In the genomic region with DNA sequence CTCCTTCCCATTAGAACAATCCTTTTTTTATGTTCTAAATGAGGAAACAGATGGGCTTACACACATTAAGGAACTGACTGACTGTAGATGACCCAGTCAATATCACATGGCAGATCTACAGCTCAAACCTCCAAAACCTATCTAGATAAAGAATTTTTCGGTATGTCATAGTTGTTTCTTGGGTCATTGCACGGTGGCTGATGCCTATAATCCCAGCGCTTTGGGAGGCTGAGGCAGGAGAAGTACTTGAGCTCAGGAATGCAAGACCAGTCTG, we compare ENCODE assay signal across 1 cellular context.
TF ChIP-seq lines count a peak whose summit lies in the region.

No MANE protein-coding gene starts in this region.

TF ChIP-seq in GM12878, 131 proteins besides CTCF, POLR2A, EP300 and RAD21:
- TF ChIP-seq EZH2 (IDR thresholded peaks at IDR 0.05; ENCODE audit: borderline replicate concordance, control insufficient read depth, low read depth, low read length) (no peak), IKZF2 (IDR thresholded peaks at IDR 0.05) (no peak), NFXL1 (IDR thresholded peaks at IDR 0.05; ENCODE audit: borderline replicate concordance) (no peak), SIX5 (IDR thresholded peaks at IDR 0.05; ENCODE audit: low read depth, low read length, severe bottlenecking) (no peak), ZNF217 (IDR thresholded peaks at IDR 0.05) (no peak), CBX3 (IDR thresholded peaks at IDR 0.05; ENCODE audit: borderline replicate concordance, low read depth) (no peak), E4F1 (IDR thresholded peaks at IDR 0.05; ENCODE audit: borderline replicate concordance, partially characterized antibody) (no peak), YBX1 (IDR thresholded peaks at IDR 0.05) (no peak)
- TF ChIP-seq, protein P1, sequence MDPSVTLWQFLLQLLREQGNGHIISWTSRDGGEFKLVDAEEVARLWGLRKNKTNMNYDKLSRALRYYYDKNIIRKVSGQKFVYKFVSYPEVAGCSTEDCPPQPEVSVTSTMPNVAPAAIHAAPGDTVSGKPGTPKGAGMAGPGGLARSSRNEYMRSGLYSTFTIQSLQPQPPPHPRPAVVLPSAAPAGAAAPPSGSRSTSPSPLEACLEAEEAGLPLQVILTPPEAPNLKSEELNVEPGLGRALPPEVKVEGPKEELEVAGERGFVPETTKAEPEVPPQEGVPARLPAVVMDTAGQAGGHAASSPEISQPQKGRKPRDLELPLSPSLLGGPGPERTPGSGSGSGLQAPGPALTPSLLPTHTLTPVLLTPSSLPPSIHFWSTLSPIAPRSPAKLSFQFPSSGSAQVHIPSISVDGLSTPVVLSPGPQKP (IDR thresholded peaks at IDR 0.05; ENCODE audit: low read depth, low read length): no peak
TF ChIP-seq in GM12878: peak in this region for 0.
